27 cellular contexts compared by ENCODE assay signal in the genomic region with DNA sequence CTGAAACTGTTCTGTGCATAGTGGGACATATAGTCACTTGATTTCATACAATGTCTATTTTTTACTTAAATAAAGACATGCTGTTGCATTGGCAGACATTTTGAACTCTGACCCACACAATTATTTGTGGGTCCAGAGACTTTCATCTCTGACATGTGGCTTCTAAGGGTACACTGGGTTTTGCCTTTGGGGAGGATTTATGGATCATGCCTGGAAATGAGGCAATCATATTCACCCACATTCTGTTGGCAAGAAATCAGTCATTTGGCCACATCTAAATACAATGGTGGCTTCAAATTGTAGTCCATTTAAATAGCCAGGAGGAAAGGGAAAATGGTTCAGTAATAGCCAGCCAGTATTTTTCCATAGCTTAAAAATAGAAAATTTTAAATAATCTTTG.
"Had no signal": no experiment of that assay in that cellular context is flagged by ENCODE, and none has a peak within 500 bp of the region (broad histone marks: within the 10 kb centered on the region; RNA-seq: fewer than 3 reads in every experiment).

No MANE protein-coding gene starts in this region.

- H3K4me2 ChIP-seq: hepatocyte, smooth muscle cell had no signal

- H3K27me3 ChIP-seq: brain microvascular endothelial cell, gastroesophageal sphincter, hepatocyte, testis, transverse colon had no signal

- H3K79me2 ChIP-seq: hepatocyte had no signal

- H3K27ac ChIP-seq: brain microvascular endothelial cell, gastroesophageal sphincter, hepatocyte, left ventricle myocardium inferior, testis, transverse colon, VCaP had no signal

- H3K36me3 ChIP-seq: brain microvascular endothelial cell, gastroesophageal sphincter, left ventricle myocardium inferior, transverse colon had no signal

- H3K4me3 Mint-ChIP-seq: activated naive CD8-positive, alpha-beta T cell; endodermal cell; nephron; T-helper 1 cell treated with Interleukin-12 subunit alpha and Interleukin-12 subunit beta and Interleukin-4 antibody, amounts not matched to agents 30 μg/mL and 1 μg/mL, for 36 hours had no signal

- DNase-seq: activated CD4-positive, alpha-beta T cell treated with anti-CD3 and anti-CD28 coated beads for 4 hours; activated CD4-positive, alpha-beta T cell treated with anti-CD3 and anti-CD28 coated beads, Interleukin-2, amount 50 U/mL, for 48 hours; activated CD8-positive, alpha-beta memory T cell treated with anti-CD3 and anti-CD28 coated beads for 24 hours; activated effector memory CD4-positive, alpha-beta T cell treated with Interleukin-2 at 50 U/mL for 16 hours; activated naive CD4-positive, alpha-beta T cell treated with Interleukin-2 at 50 U/mL for 16 hours; aorta; brain microvascular endothelial cell; caudate nucleus; endodermal cell; islet precursor cell; left ventricle myocardium inferior; retina; stimulated activated CD4-positive, alpha-beta T cell treated with anti-CD3 and anti-CD28 coated beads, Interleukin-2, amount 100 ng/mL, for 24 hours; stimulated activated naive CD4-positive, alpha-beta T cell; SW 1271; T-helper 9 cell; testis; transverse colon had no signal

- H3K9me3 ChIP-seq: gastroesophageal sphincter, left ventricle myocardium inferior, testis, transverse colon had no signal

- H3K4me1 ChIP-seq: gastroesophageal sphincter, left ventricle myocardium inferior, testis, transverse colon had no signal

- H3K4me3 ChIP-seq: gastroesophageal sphincter, hepatocyte, left ventricle myocardium inferior, lung, smooth muscle cell, testis, transverse colon had no signal

- H3K27me3 Mint-ChIP-seq: activated naive CD8-positive, alpha-beta T cell; progenitor cell of endocrine pancreas had no signal

- H2AFZ ChIP-seq: hepatocyte had no signal

- H3K9me3 Mint-ChIP-seq: endodermal cell; T-helper 1 cell treated with Interleukin-12 subunit alpha and Interleukin-12 subunit beta and Interleukin-4 antibody, amounts not matched to agents 30 μg/mL and 1 μg/mL, for 36 hours had no signal

- H3K27ac Mint-ChIP-seq: activated naive CD8-positive, alpha-beta T cell; endodermal cell; nephron; progenitor cell of endocrine pancreas; T-helper 1 cell treated with Interleukin-12 subunit alpha and Interleukin-12 subunit beta and Interleukin-4 antibody, amounts not matched to agents 30 μg/mL and 1 μg/mL, for 36 hours had no signal

- H3K4me1 Mint-ChIP-seq: endodermal cell had no signal
